Comparison of ENCODE assay signal across 8 cellular contexts in the genomic region with DNA sequence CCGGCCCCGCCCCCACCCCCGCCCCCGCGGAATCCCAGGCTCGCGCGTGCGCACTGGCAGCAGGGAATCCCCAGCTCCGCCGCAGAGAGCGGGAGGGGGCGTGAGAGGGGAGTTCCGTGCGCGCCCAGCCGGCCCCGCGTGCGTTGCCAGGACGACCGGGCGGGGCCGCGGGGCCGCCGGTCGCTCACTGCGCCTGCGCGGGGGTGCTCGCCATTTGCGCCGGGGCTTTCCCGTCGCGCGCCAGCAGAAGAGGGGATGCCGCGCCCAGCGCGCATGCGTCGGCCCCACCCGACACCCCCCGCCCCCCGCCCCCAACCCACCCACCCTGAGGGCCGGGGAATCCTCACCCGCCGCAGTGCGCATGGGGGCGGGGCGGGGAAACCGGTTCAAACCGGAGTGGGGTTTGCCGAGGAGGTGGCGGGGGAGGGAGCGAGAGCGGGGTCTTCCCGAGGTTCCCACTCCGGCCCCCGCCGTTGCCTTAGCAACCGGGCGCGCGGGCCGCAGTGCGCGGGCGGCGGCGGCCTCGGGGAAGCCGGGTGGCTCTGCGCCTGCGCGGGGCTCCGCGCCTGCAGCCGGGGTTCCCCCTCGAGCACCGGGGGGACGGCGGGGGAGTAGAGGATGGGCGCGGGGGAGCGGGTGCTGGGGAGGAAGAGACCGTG. TPM values are rescaled to one million over a fixed set of nuclear protein-coding genes. Genes with fewer than 3 reads are reported as not detected.
DNase-seq lines count a peak whose midpoint lies in the region; ATAC-seq and TF ChIP-seq lines count a peak whose summit lies in the region.

No MANE protein-coding gene starts in this region.

- no peak for TF ChIP-seq RAD21 in liver (IDR thresholded peaks at IDR 0.05)

- H3K4me3 Mint-ChIP-seq in activated CD4-positive, alpha-beta T cell treated with anti-CD3 and anti-CD28 coated beads, Interleukin-2, amount 10 ng/mL, durations not matched to agents 7 days and 5 days, result peak overlapping the region; percentile 76

- no peak overlapping the region for H3K9ac ChIP-seq in liver (ENCODE audit: low read depth in 1 of 2, low read length in 2 of 2)

- no peak for TF ChIP-seq CTCF in BE2C (IDR thresholded peaks at IDR 0.05; ENCODE audit: low read depth, low read length)
- no peak for TF ChIP-seq CTCF in liver (IDR thresholded peaks at IDR 0.05; ENCODE audit: low read depth, low read length, missing input control)

- H3K4me1 ChIP-seq in BE2C, result peaks cover 17% of the 10 kb centered on the region
- H3K4me1 ChIP-seq in liver (ENCODE audit: control insufficient read depth in 4 of 4, insufficient read depth in 4 of 4, low read length in 3 of 4), result peaks cover 6 to 40% (median 14%) of the 10 kb centered on the region in 4 donors

- H3K9me3 ChIP-seq in BE2C (no peaks in the 10 kb centered on the region), liver (ENCODE audit: control insufficient read depth in 4 of 4, low read length in 3 of 4) (no peaks in the 10 kb centered on the region)

- H3K4me1 Mint-ChIP-seq in activated CD4-positive, alpha-beta T cell treated with anti-CD3 and anti-CD28 coated beads, Interleukin-2, amount 10 ng/mL, durations not matched to agents 7 days and 5 days, result peaks cover 47% of the 10 kb centered on the region

- POLR2A ChIA-PET in activated CD4-positive, alpha-beta T cell treated with anti-CD3 and anti-CD28 coated beads, Interleukin-2, amount 10 ng/mL, durations not matched to agents 7 days and 5 days (lab: Charles Lee), result no interaction called here

- WGBS in liver, result under 1% methylated on average over 89 of the region's 89 CpGs

- ATAC-seq in GM19395 (IDR thresholded peaks at IDR 0.05; ENCODE audit: unreplicated experiment) (peak; percentile 52), HG03571 (IDR thresholded peaks at IDR 0.05; ENCODE audit: unreplicated experiment) (peak; percentile 40)

- no peak overlapping the region for H3K27ac ChIP-seq in liver (ENCODE audit: low read depth in 1 of 2, low read length in 2 of 2)

- peak; percentile 100 for DNase-seq in BE2C
- peak; percentile 100 for DNase-seq in NCI-H69 (lab: John Stamatoyannopoulos, UW)
- DNase-seq in activated CD4-positive, alpha-beta T cell treated with anti-CD3 and anti-CD28 coated beads, Interleukin-2, amount 10 ng/mL, durations not matched to agents 7 days and 5 days, result peak; percentile 92
- peak; percentile 91 for DNase-seq in dedifferentiated amniotic fluid mesenchymal stem cell (ENCODE audit: extremely low spot score)
- peak; percentile 90 to 97 for DNase-seq in stimulated activated CD4-positive, alpha-beta T cell treated with anti-CD3 and anti-CD28 coated beads, Interleukin-2, amount 100 ng/mL, for 48 hours

- H3K36me3 ChIP-seq in BE2C (peaks cover 8% of the 10 kb centered on the region; the same call in 1 of the 2 replicates), liver (ENCODE audit: control insufficient read depth in 4 of 4, insufficient read depth in 3 of 4, low read depth in 1 of 4, low read length in 3 of 4) (peaks cover 0 to 3% (median 0%) of the 10 kb centered on the region in 4 donors)

- no peaks in the 10 kb centered on the region for H3K9me3 Mint-ChIP-seq in activated CD4-positive, alpha-beta T cell treated with anti-CD3 and anti-CD28 coated beads, Interleukin-2, amount 10 ng/mL, durations not matched to agents 7 days and 5 days

- CTCF ChIA-PET in activated CD4-positive, alpha-beta T cell treated with anti-CD3 and anti-CD28 coated beads, Interleukin-2, amount 10 ng/mL, durations not matched to agents 7 days and 5 days (lab: Charles Lee), result interaction anchor here (0.6 to 6.8 kb wide), 4 partner anchors 10 to 564 kb away, joined by 3 to 44 read pairs (median 8); a partner anchor contains a TSS

- peaks cover 31% of the 10 kb centered on the region for H3K27me3 ChIP-seq in BE2C
- peaks cover 0 to 16% (median 5%) of the 10 kb centered on the region in 4 donors for H3K27me3 ChIP-seq in liver (ENCODE audit: control insufficient read depth in 4 of 4, insufficient read depth in 4 of 4, low read length in 3 of 4)

- peaks cover 37% of the 10 kb centered on the region for H3K27me3 Mint-ChIP-seq in activated CD4-positive, alpha-beta T cell treated with anti-CD3 and anti-CD28 coated beads, Interleukin-2, amount 10 ng/mL, durations not matched to agents 7 days and 5 days

- H3K36me3 Mint-ChIP-seq in activated CD4-positive, alpha-beta T cell treated with anti-CD3 and anti-CD28 coated beads, Interleukin-2, amount 10 ng/mL, durations not matched to agents 7 days and 5 days (ENCODE audit: low read depth), result peaks cover 2% of the 10 kb centered on the region

- peak overlapping the region; percentile 54 for H3K27ac Mint-ChIP-seq in activated CD4-positive, alpha-beta T cell treated with anti-CD3 and anti-CD28 coated beads, Interleukin-2, amount 10 ng/mL, durations not matched to agents 7 days and 5 days

- H3K4me3 ChIP-seq in BE2C (ENCODE audit: low read depth, low read length) (peak overlapping the region; percentile 36; the same call in 1 of the 2 replicates), liver (ENCODE audit: low read depth in 1 of 3, low read length in 3 of 3) (peak overlapping the region in 2 of 3 donors; percentile 42 to 83)

TF ChIP-seq in liver, 16 proteins besides CTCF, POLR2A, EP300 and RAD21:
- TF ChIP-seq FOXA1 (IDR thresholded peaks at IDR 0.05) (no peak), EGR1 (IDR thresholded peaks at IDR 0.05; ENCODE audit: low read depth in 2 of 2) (peak; percentile 47 to 81)

RNA-seq across cellular contexts. Expression of a gene that starts 15.1 kb away (rescaled TPM):
- 355 TPM for polyA plus RNA-seq in BE2C (2012; ENCODE audit: insufficient read depth, insufficient read length, low read depth)
- total RNA-seq in activated CD4-positive, alpha-beta T cell treated with anti-CD3 and anti-CD28 coated beads, Interleukin-2, amount 10 ng/mL, durations not matched to agents 7 days and 5 days, result 10 to 100 TPM; 59.2 to 64.7 TPM
- total RNA-seq in liver, result 10 to 100 TPM; 15.8 to 21.1 TPM
- polyA plus RNA-seq in liver, result 10 to 100 TPM; 43.0 to 59.3 TPM

RNA-seq across cellular contexts. Expression of a gene that starts 19.0 kb away (rescaled TPM):
- polyA plus RNA-seq in BE2C (2012; ENCODE audit: insufficient read depth, insufficient read length, low read depth), result 9.5 TPM
- not detected for total RNA-seq in activated CD4-positive, alpha-beta T cell treated with anti-CD3 and anti-CD28 coated beads, Interleukin-2, amount 10 ng/mL, durations not matched to agents 7 days and 5 days
- under 1 TPM; 0.05 to 0.08 TPM for total RNA-seq in liver
- under 1 TPM in 1 of 2 donors, not detected in 1; 0.05 TPM for polyA plus RNA-seq in liver
